ENCODE assay signal across 20 cellular contexts in the genomic region with DNA sequence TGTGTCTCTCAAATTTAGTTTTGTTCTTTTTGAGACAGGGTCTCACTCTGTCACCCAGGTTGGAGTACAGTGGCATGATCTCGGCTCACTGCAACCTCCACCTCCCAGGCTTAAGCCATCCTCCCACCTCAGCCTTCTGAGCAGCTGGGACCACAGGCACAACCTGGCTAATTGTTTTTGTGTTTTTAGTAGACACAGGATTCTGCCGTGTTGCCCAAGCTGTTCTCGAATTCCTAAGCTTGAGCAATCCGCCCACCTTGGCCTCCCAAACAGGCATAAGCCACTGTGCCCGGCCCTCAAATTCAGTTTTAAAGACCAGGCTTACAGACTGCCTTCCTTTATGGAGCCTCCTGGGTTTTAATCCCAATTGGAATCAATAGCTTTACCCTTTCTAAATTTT.
DNase-seq lines count a peak whose midpoint lies in the region; ATAC-seq and TF ChIP-seq lines count a peak whose summit lies in the region.
"Had no signal": no experiment of that assay in that cellular context is flagged by ENCODE, and none has a peak within 500 bp of the region (broad histone marks: within the 10 kb centered on the region; RNA-seq: fewer than 3 reads in every experiment).

No MANE protein-coding gene starts in this region.

- no peak for DNase-seq in cardiac muscle cell (ENCODE audit: low read depth in 1 of 2, low spot score in 1 of 2)
- no peak for DNase-seq in heart right ventricle
- DNase-seq in mesenteric fat pad (ENCODE audit: low spot score), result peak; percentile 45
- no peak for DNase-seq in GM13977 (ENCODE audit: low spot score)
- DNase-seq: BE2C, DMS79 treated with DMSO at 0.1 percent for 48 hours, Karpas-422, NCI-H1417, NCI-H187 treated with DMSO at 0.1 percent for 48 hours, NCI-H2107, NCI-H226, NCI-H510A treated with DMSO at 0.1 percent for 48 hours, NCI-H748 treated with DMSO at 0.1 percent for 48 hours, Peyer's patch, SJCRH30, T-cell had no signal

- peak overlapping the region; percentile 47 for H3K27ac ChIP-seq in cardiac muscle cell
- no peak overlapping the region for H3K27ac ChIP-seq in heart right ventricle
- no peak overlapping the region for H3K27ac ChIP-seq in HEK293 (ENCODE audit: extremely low read depth, low read depth, low read length)
- H3K27ac ChIP-seq: Peyer's patch, SJCRH30 had no signal

- intact Hi-C loops in heart right ventricle (cut with DNase I), result no loop called here

- WGBS in heart right ventricle, 2 donors, result 96 to 97% methylated on average over 5 of the region's 5 CpGs

- H3K27me3 ChIP-seq in cardiac muscle cell (no peaks in the 10 kb centered on the region), heart right ventricle (no peaks in the 10 kb centered on the region)
- H3K27me3 ChIP-seq: BE2C, Peyer's patch, SJCRH30 had no signal

- peaks cover 19% of the 10 kb centered on the region for H3K4me1 ChIP-seq in cardiac muscle cell (ENCODE audit: low read depth)
- H3K4me1 ChIP-seq in heart right ventricle, result peaks cover 0 to 10% (median 0%) of the 10 kb centered on the region in 9 donors
- no peaks in the 10 kb centered on the region for H3K4me1 ChIP-seq in HEK293 (ENCODE audit: control insufficient read depth, insufficient read depth, low read length)
- H3K4me1 ChIP-seq: BE2C, HAP-1 had no signal

- CTCF ChIA-PET in HEK293 (lab: Yijun Ruan, JAX), result interaction anchor here (0.6 to 1.1 kb wide), 2 partner anchors 9 to 281 kb away, joined by 3 to 4 read pairs; a partner anchor contains a TSS

- H3K9me3 ChIP-seq in cardiac muscle cell (ENCODE audit: low read depth), result no peaks in the 10 kb centered on the region
- H3K9me3 ChIP-seq in heart right ventricle, result peaks cover 0 to 3% (median 0%) of the 10 kb centered on the region in 11 donors
- no peaks in the 10 kb centered on the region for H3K9me3 ChIP-seq in HEK293 (ENCODE audit: control insufficient read depth, insufficient read depth, low read depth, low read length)
- H3K9me3 ChIP-seq: BE2C, HAP-1, Peyer's patch, SJCRH30 had no signal

- TF ChIP-seq CTCF in cardiac muscle cell (IDR thresholded peaks at IDR 0.05; ENCODE audit: low read depth, low read length) (no peak), heart right ventricle (IDR thresholded peaks at IDR 0.05) (no peak), HEK293 (tag by site-specific recombination; IDR thresholded peaks at IDR 0.05) (no peak), GM13977 (IDR thresholded peaks at IDR 0.05; ENCODE audit: extremely low read depth, insufficient read depth, missing control alignments) (no peak)

- in situ Hi-C loops in GM13977 (cut with MboI; ENCODE audit: low pct_unique_long_range_greater_than_20kb, low sequenced_read_pairs, unreplicated experiment), result no loop called here

- H3K4me3 ChIP-seq in cardiac muscle cell (no peak overlapping the region), heart right ventricle (no peak overlapping the region), HEK293 (ENCODE audit: low read depth, low read length) (no peak overlapping the region)
- H3K4me3 ChIP-seq: HAP-1, Peyer's patch, SJCRH30 had no signal

- H3K36me3 ChIP-seq in cardiac muscle cell, result no peaks in the 10 kb centered on the region
- H3K36me3 ChIP-seq in heart right ventricle, result no peaks in the 10 kb centered on the region
- no peaks in the 10 kb centered on the region for H3K36me3 ChIP-seq in HEK293 (ENCODE audit: control insufficient read depth in 2 of 2, insufficient read depth in 1 of 2, low read length in 2 of 2)
- H3K36me3 ChIP-seq: BE2C, HAP-1, Peyer's patch had no signal

- ATAC-seq in heart right ventricle (no peak), GM21360 (IDR thresholded peaks at IDR 0.05; ENCODE audit: unreplicated experiment) (no peak), HG03280 (IDR thresholded peaks at IDR 0.05; ENCODE audit: unreplicated experiment) (no peak)
- ATAC-seq: T-cell had no signal

- POLR2A ChIA-PET in HEK293 (lab: Yijun Ruan, JAX), result no interaction called here

TF ChIP-seq in HEK293, 187 proteins besides CTCF, POLR2A, EP300 and RAD21:
- TF ChIP-seq ZNF501 (tag by site-specific recombination; IDR thresholded peaks at IDR 0.05) (no peak), ZFP3 (tag by site-specific recombination; IDR thresholded peaks at IDR 0.05; ENCODE audit: low read depth) (no peak), HOXA7 (CRISPR knock-in tag; IDR thresholded peaks at IDR 0.05; ENCODE audit: borderline replicate concordance) (no peak), ZFHX2 (tag by site-specific recombination; conservative IDR thresholded peaks at IDR 0.05) (peak; percentile 67), EGR2 (tag by site-specific recombination; IDR thresholded peaks at IDR 0.05; ENCODE audit: low read depth) (peak; percentile 56)
